In the genomic region with DNA sequence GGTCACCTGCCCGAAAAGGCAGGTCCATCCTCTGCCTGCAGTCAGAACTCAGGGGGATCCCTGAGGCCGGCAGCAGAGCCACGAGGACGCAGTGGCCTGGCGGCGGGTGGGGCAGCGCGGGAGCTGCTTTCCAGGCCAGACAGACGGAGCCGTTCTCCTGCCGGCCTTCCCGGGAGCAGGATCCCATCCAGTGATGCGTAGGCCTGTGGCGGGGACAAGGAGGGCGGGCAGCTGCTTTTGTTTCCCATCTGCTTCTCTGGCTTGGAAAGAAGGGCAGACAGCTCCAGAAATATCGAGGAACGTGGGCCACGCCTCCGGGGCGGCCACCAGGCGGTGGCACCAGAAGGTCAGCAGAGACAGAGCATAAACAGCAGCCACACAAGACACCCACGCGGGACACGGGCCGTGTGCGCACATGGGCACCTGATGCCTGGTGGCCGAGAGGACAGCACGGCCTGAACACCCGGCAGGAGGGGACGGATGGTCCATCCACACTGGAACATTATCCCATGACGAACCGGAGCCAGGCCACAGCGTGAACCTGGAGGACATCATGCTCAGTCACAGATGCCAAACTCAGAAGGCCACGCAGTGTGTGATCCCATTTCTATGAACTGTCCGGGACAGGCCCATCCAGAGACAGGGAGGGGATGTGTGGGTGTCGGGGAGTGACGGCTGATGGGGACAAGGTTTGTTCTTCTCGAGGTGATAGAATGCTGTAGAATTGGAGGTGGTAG, we compare ENCODE assay signal across 9 cellular contexts. TPM values are rescaled to one million over a fixed set of nuclear protein-coding genes. Genes with fewer than 3 reads are reported as not detected.
DNase-seq lines count a peak whose midpoint lies in the region; ATAC-seq and TF ChIP-seq lines count a peak whose summit lies in the region.
"Had no signal": no experiment of that assay in that cellular context is flagged by ENCODE, and none has a peak within 500 bp of the region (broad histone marks: within the 10 kb centered on the region; RNA-seq: fewer than 3 reads in every experiment).

No MANE protein-coding gene starts in this region.

- peak overlapping the region; percentile 50 to 81 for H3K27ac ChIP-seq in lung (ENCODE audit: low read depth in 1 of 2, low read length in 1 of 2)
- H3K27ac ChIP-seq: PC-9 had no signal

- H3K4me1 ChIP-seq in lung (ENCODE audit: control insufficient read depth in 2 of 2, insufficient read depth in 2 of 2, low read length in 2 of 2): peaks cover 0 to 9% of the 10 kb centered on the region in 2 donors

- TF ChIP-seq CTCF in lung (IDR thresholded peaks at IDR 0.05; ENCODE audit: control extremely low read depth, extremely low read depth): no peak

- no peaks in the 10 kb centered on the region for H3K27me3 ChIP-seq in lung (ENCODE audit: control insufficient read depth, insufficient read depth)

- H3K4me1 Mint-ChIP-seq in stimulated activated naive B cell treated with anti-CD40 and anti-IgM and Interleukin-4, amounts not matched to agents 10 μg/mL and 1 μg/mL and 100 μg/mL, for 72 hours: peaks cover 24 to 55% of the 10 kb centered on the region in 2 donors

- H3K4me3 Mint-ChIP-seq in stimulated activated naive B cell treated with anti-CD40 and anti-IgM and Interleukin-4, amounts not matched to agents 10 μg/mL and 1 μg/mL and 100 μg/mL, for 72 hours: no peak overlapping the region

- ATAC-seq in lung (ENCODE audit: insufficient read depth, low FRiP score) (no peak), GM19463 (IDR thresholded peaks at IDR 0.05; ENCODE audit: unreplicated experiment) (no peak)
- no peak for ATAC-seq in stimulated activated naive B cell treated with anti-CD40 and anti-IgM and Interleukin-4, amounts not matched to agents 10 μg/mL and 1 μg/mL and 100 μg/mL, for 72 hours (replicated peaks)

- DNase-seq in GM03348 (ENCODE audit: low spot score) (peak; percentile 56), cerebellar nuclear complex (lab: John Stamatoyannopoulos, UW) (peak; percentile 74 to 97), lung (ENCODE audit: low spot score) (no peak), NCI-H1436 (lab: John Stamatoyannopoulos, UW) (no peak), KBM-7 (no peak), HEK293T (ENCODE audit: extremely low spot score) (no peak)
- no peak for DNase-seq in stimulated activated naive B cell treated with anti-CD40 and anti-IgM and Interleukin-4, amounts not matched to agents 10 μg/mL and 1 μg/mL and 100 μg/mL, for 72 hours
- DNase-seq: PC-9 had no signal

- H3K9me3 Mint-ChIP-seq in stimulated activated naive B cell treated with anti-CD40 and anti-IgM and Interleukin-4, amounts not matched to agents 10 μg/mL and 1 μg/mL and 100 μg/mL, for 72 hours: no peaks in the 10 kb centered on the region

- no peak overlapping the region for H3K4me3 ChIP-seq in lung
- H3K4me3 ChIP-seq: PC-9 had no signal

- H3K27me3 Mint-ChIP-seq in stimulated activated naive B cell treated with anti-CD40 and anti-IgM and Interleukin-4, amounts not matched to agents 10 μg/mL and 1 μg/mL and 100 μg/mL, for 72 hours: no peaks in the 10 kb centered on the region

- WGBS in lung, 2 donors: 70 to 81% methylated on average over 38 of the region's 38 CpGs

- H3K27ac Mint-ChIP-seq in stimulated activated naive B cell treated with anti-CD40 and anti-IgM and Interleukin-4, amounts not matched to agents 10 μg/mL and 1 μg/mL and 100 μg/mL, for 72 hours: peak overlapping the region; percentile 54

- CTCF ChIA-PET in HEK293T (lab: Yijun Ruan, JAX): no interaction called here

- H3K36me3 Mint-ChIP-seq in stimulated activated naive B cell treated with anti-CD40 and anti-IgM and Interleukin-4, amounts not matched to agents 10 μg/mL and 1 μg/mL and 100 μg/mL, for 72 hours: peaks cover 0 to 11% of the 10 kb centered on the region in 2 donors

- no peaks in the 10 kb centered on the region for H3K9me3 ChIP-seq in lung (ENCODE audit: control insufficient read depth in 2 of 2, insufficient read depth in 1 of 2, low read length in 1 of 2)

- POLR2A ChIA-PET in HEK293T (lab: Yijun Ruan, JAX): no interaction called here

- in situ Hi-C loops in KBM-7 (cut with MboI; ENCODE audit: low pct_unique_long_range_greater_than_20kb, low sequenced_read_pairs): no loop called here

- H3K36me3 ChIP-seq in lung (ENCODE audit: control insufficient read depth in 2 of 2, insufficient read depth in 2 of 2, low read length in 2 of 2): no peaks in the 10 kb centered on the region

TF ChIP-seq in HEK293T, 16 proteins besides CTCF, POLR2A, EP300 and RAD21:
- TF ChIP-seq ELF4 (IDR thresholded peaks at IDR 0.05): no peak

RNA-seq across cellular contexts. Expression of gene MKNK2, which starts 13.9 kb away (rescaled TPM):
- total RNA-seq in lung: 100 to 1,000 TPM; 107 to 333 TPM
- polyA plus RNA-seq in lung: 100 to 1,000 TPM; 132 to 189 TPM

RNA-seq across cellular contexts. Expression of gene MOB3A, which starts 31.2 kb away (rescaled TPM):
- total RNA-seq in lung: 10 to 100 TPM; 45.2 to 86.6 TPM
- polyA plus RNA-seq in lung: 10 to 100 TPM; 17.7 to 44.9 TPM

RNA-seq across cellular contexts. Expression of gene IZUMO4, which starts 31.8 kb away (rescaled TPM):
- 1 to 10 TPM; 5.0 to 8.4 TPM for total RNA-seq in lung
- 1 to 10 TPM; 6.1 to 9.8 TPM for polyA plus RNA-seq in lung

RNA-seq across cellular contexts. Expression of gene BTBD2, which starts 49.4 kb away (rescaled TPM):
- total RNA-seq in lung: 10 to 100 TPM; 49.5 to 62.3 TPM
- 10 to 100 TPM; 35.5 to 40.1 TPM for polyA plus RNA-seq in lung

Comparison
In these comparisons a context has a peak if more than half of its experiments do, and no peak if none do; other contexts are left out.
1. DNase-seq: peak in GM03348 (single experiment) and cerebellar nuclear complex (2 of 2); none in lung (single experiment), stimulated activated naive B cell treated with anti-CD40 and anti-IgM and Interleukin-4, amounts not matched to agents 10 μg/mL and 1 μg/mL and 100 μg/mL, for 72 hours (single experiment), NCI-H1436 (single experiment), KBM-7 (single experiment) and HEK293T (single experiment).